21 cellular contexts compared by ENCODE assay signal in the genomic region with DNA sequence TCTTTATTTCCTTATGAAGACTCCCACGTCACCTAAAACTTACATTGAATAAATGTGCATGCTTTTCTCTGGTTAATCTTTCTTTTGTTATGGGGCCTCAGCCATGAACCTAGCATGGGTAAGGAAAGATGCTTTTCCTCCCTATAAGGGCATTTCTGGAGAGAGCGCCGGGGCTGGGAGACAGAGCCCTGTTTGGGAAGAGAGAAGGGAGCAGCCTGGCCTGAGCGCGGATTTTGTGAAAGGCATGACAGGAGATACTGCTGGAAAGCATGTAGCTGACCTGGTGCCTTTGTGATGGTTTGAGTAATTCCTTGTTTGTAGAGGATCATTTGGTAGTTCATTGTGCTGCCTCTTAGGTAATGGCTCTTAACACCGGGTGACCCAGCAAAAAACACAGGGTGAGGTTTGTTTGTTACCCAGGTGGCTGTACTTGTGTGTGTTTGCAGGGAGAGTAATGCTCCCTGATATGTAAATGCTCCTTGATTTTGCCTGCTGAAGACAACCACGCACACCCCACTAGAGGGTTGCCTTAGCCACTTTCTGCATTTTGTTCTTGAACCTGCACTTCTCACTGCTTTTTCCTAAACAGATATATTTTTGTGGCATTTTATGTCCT. TPM values are rescaled to one million over a fixed set of nuclear protein-coding genes. Genes with fewer than 3 reads are reported as not detected.
DNase-seq lines count a peak whose midpoint lies in the region; TF ChIP-seq lines count a peak whose summit lies in the region.
"Had no signal": no experiment of that assay in that cellular context is flagged by ENCODE, and none has a peak within 500 bp of the region (broad histone marks: within the 10 kb centered on the region; RNA-seq: fewer than 3 reads in every experiment).

No MANE protein-coding gene starts in this region.

- H3K27me3 ChIP-seq in iPS-20b (ENCODE audit: insufficient read depth, low read length) (no peaks in the 10 kb centered on the region), BE2C (peaks cover 5% of the 10 kb centered on the region)
- H3K27me3 ChIP-seq: cardiac muscle cell, upper lobe of left lung had no signal

- H3K9me3 ChIP-seq in iPS-20b (ENCODE audit: insufficient read depth, low read depth, low read length), result no peaks in the 10 kb centered on the region
- no peaks in the 10 kb centered on the region for H3K9me3 ChIP-seq in BE2C
- H3K9me3 ChIP-seq: upper lobe of left lung had no signal

- no peak overlapping the region for H3K27ac ChIP-seq in iPS-20b (ENCODE audit: low read length)
- H3K27ac ChIP-seq: C4-2B, cardiac muscle cell, epithelial cell of prostate, HL-60, upper lobe of left lung had no signal

- no peak for TF ChIP-seq CTCF in BE2C (IDR thresholded peaks at IDR 0.05; ENCODE audit: low read depth, low read length)

- H3K9ac ChIP-seq in iPS-20b (ENCODE audit: low read depth, low read length), result peak overlapping the region; percentile 49

- H3K4me3 ChIP-seq in iPS-20b (ENCODE audit: low read length), result no peak overlapping the region
- H3K4me3 ChIP-seq in BE2C (ENCODE audit: low read depth, low read length), result no peak overlapping the region
- H3K4me3 ChIP-seq: cardiac muscle cell, upper lobe of left lung had no signal

- H3K36me3 ChIP-seq in iPS-20b (ENCODE audit: insufficient read depth, low read depth, low read length) (no peaks in the 10 kb centered on the region), BE2C (no peaks in the 10 kb centered on the region)
- H3K36me3 ChIP-seq: cardiac muscle cell, upper lobe of left lung had no signal

- H3K4me1 ChIP-seq in iPS-20b (ENCODE audit: insufficient read depth, low read length) (peaks cover 16% of the 10 kb centered on the region; the same call in 1 of the 2 replicates), BE2C (0 out of 2 replicates have a peak, but pooled peaks cover 3% of the 10 kb centered on the region)

- DNase-seq in DMS53 (lab: John Stamatoyannopoulos, UW), result peak; percentile 87
- peak; percentile 66 to 91 (median 74) for DNase-seq in NCI-H1417 (lab: John Stamatoyannopoulos, UW)
- DNase-seq in NCI-H345 treated with DMSO at 0.1 percent for 48 hours (lab: John Stamatoyannopoulos, UW; ENCODE audit: unreplicated experiment), result peak; percentile 86
- no peak for DNase-seq in mesenteric fat pad (ENCODE audit: low spot score)
- no peak for DNase-seq in GDM1 (lab: John Stamatoyannopoulos, UW)
- DNase-seq in middle frontal gyrus (ENCODE audit: extremely low spot score, low spot score), result no peak
- DNase-seq in BE2C, result no peak
- DNase-seq: activated CD4-positive, alpha-beta T cell treated with anti-CD3 and anti-CD28 coated beads, Interleukin-2, amount 50 U/mL, for 4 hours; dermis blood vessel endothelial cell; foreskin fibroblast; islet precursor cell; mesenchymal stem cell; NCI-H446 treated with DMSO at 0.1 percent for 48 hours; posterior cingulate gyrus; stimulated activated naive CD8-positive, alpha-beta T cell treated with anti-CD3 and anti-CD28 coated beads, Interleukin-15, amount 100 ng/mL, for 72 hours; upper lobe of left lung had no signal

RNA-seq across cellular contexts. Expression of a gene that starts 59.2 kb away (rescaled TPM):
- total RNA-seq in mesenteric fat pad, result 7.1 TPM
- 1.2 TPM for polyA plus RNA-seq in BE2C (2012; ENCODE audit: insufficient read depth, insufficient read length, low read depth)

Comparison
In these comparisons a context has a peak if more than half of its experiments do, and no peak if none do; other contexts are left out.
1. DNase-seq: peak in DMS53 (single experiment), NCI-H1417 (3 of 3) and NCI-H345 treated with DMSO at 0.1 percent for 48 hours (single experiment); none in mesenteric fat pad (single experiment), GDM1 (single experiment), middle frontal gyrus (single experiment) and BE2C (single experiment).